In the genomic region with DNA sequence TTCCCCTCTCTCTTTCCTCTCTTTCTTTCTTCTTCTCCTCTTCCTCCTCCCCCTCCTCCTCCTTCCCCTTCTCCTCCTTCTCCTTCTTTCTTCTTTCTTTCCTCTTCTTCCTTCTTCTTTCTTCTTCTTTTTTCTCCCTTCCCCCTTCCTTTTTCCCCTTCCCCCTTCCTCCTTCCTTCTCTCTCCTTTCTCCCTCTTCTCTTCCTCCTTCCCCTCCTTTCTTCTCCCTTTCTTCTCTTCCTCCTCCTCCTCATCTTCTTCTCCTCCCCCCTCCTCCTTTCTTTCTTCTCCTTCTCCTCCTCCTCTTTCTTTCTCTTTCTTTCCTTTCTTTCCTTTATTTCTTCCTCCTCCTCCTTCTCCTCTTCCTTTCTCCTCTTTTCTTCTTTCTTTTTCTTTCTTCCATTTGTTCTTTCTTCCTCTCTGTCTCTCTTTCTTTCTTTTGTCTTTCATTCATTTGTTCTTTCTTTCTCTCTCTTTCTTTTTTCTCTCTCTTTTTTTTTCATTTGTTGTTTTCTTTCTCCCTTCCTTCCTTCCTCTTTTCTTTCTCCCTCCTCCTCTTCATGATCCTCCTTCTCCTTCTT, we compare ENCODE assay signal across 20 cellular contexts. TPM values are rescaled to one million over a fixed set of nuclear protein-coding genes. Genes with fewer than 3 reads are reported as not detected.
DNase-seq lines count a peak whose midpoint lies in the region; ATAC-seq and TF ChIP-seq lines count a peak whose summit lies in the region.
"Had no signal": no experiment of that assay in that cellular context is flagged by ENCODE, and none has a peak within 500 bp of the region (broad histone marks: within the 10 kb centered on the region; RNA-seq: fewer than 3 reads in every experiment).

No MANE protein-coding gene starts in this region.

- no peak overlapping the region for H3K27ac ChIP-seq in MM.1S (ENCODE audit: low read length)
- H3K27ac ChIP-seq: 22Rv1; BLaER1 treated with 17β-estradiol and CSF1 and Interleukin-3, amounts not matched to agents 10 nM and 100 nM had no signal

- no peak overlapping the region for H3K4me3 ChIP-seq in MM.1S (ENCODE audit: low read length)
- H3K4me3 ChIP-seq: BLaER1 treated with 17β-estradiol and CSF1 and Interleukin-3, amounts not matched to agents 10 nM and 100 nM; HAP-1 had no signal

- no peaks in the 10 kb centered on the region for H3K27me3 ChIP-seq in MM.1S (replicated peaks; ENCODE audit: insufficient read depth, low read length)
- H3K27me3 ChIP-seq: BE2C; BLaER1 treated with 17β-estradiol and CSF1 and Interleukin-3, amounts not matched to agents 10 nM and 100 nM had no signal

- no peak for DNase-seq in activated T-cell treated with anti-CD3 and anti-CD28 coated beads, Interleukin-2, amount 50 U/mL, for 72 hours
- no peak for DNase-seq in activated T-cell treated with anti-CD3 and anti-CD28 coated beads, Interleukin-2, amount 50 U/mL, for 1 hour
- DNase-seq in MM.1S (no peak), EL (no peak), kidney tubule cell (ENCODE audit: low spot score) (no peak)
- no peak for DNase-seq in central memory CD8-positive, alpha-beta T cell (ENCODE audit: low spot score in 2 of 2)
- DNase-seq: ACHN; AML-193; BE2C; CD4-positive, alpha-beta T cell; CD8-positive, alpha-beta memory T cell; DMS 273 treated with DMSO at 0.1 percent for 48 hours; DMS79; GF-D8; GOT3 had no signal

- H3K9me2 ChIP-seq in MM.1S (replicated peaks; ENCODE audit: insufficient read depth, low read length): no peaks in the 10 kb centered on the region

- no peaks in the 10 kb centered on the region for H4K20me1 ChIP-seq in MM.1S (ENCODE audit: insufficient read depth, low read length)
- H4K20me1 ChIP-seq: BLaER1 treated with 17β-estradiol and CSF1 and Interleukin-3, amounts not matched to agents 10 nM and 100 nM had no signal

- no peak for ATAC-seq in activated T-cell treated with anti-CD3 and anti-CD28 coated beads, Interleukin-2, amount 50 U/mL, for 72 hours (replicated peaks in 1 of 2)
- ATAC-seq in central memory CD8-positive, alpha-beta T cell (replicated peaks; ENCODE audit: extremely low read depth, poor library complexity, severe bottlenecking): no peak

- H2AFZ ChIP-seq in MM.1S (ENCODE audit: low read length): no peak overlapping the region

- H3K36me3 Mint-ChIP-seq in activated T-cell treated with anti-CD3 and anti-CD28 coated beads, Interleukin-2, amount 50 U/mL, for 72 hours (ENCODE audit: insufficient read depth in 2 of 2): no peaks in the 10 kb centered on the region
- no peaks in the 10 kb centered on the region for H3K36me3 Mint-ChIP-seq in central memory CD8-positive, alpha-beta T cell (ENCODE audit: insufficient read depth)
- H3K36me3 Mint-ChIP-seq: CD14-positive monocyte had no signal

- H3K4me2 ChIP-seq in MM.1S (ENCODE audit: low read depth, low read length): peak overlapping the region; percentile 6; the same call in 1 of the 2 replicates
- H3K4me2 ChIP-seq: BLaER1 treated with 17β-estradiol and CSF1 and Interleukin-3, amounts not matched to agents 10 nM and 100 nM had no signal

- H3K9ac ChIP-seq in MM.1S (ENCODE audit: low read length): no peak overlapping the region
- H3K9ac ChIP-seq: BLaER1 treated with 17β-estradiol and CSF1 and Interleukin-3, amounts not matched to agents 10 nM and 100 nM had no signal

- H3F3A ChIP-seq in MM.1S (ENCODE audit: insufficient read depth, low read length): no peaks in the 10 kb centered on the region

- no peaks in the 10 kb centered on the region for H3K36me3 ChIP-seq in MM.1S (replicated peaks; ENCODE audit: insufficient read depth, low read length)
- H3K36me3 ChIP-seq: BE2C; BLaER1 treated with 17β-estradiol and CSF1 and Interleukin-3, amounts not matched to agents 10 nM and 100 nM; HAP-1 had no signal

- no peaks in the 10 kb centered on the region for H3K9me3 Mint-ChIP-seq in activated T-cell treated with anti-CD3 and anti-CD28 coated beads, Interleukin-2, amount 50 U/mL, for 72 hours
- H3K9me3 Mint-ChIP-seq in central memory CD8-positive, alpha-beta T cell: no peaks in the 10 kb centered on the region
- H3K9me3 Mint-ChIP-seq: CD4-positive, alpha-beta T cell had no signal

- peaks cover 13% of the 10 kb centered on the region for H3K27me3 Mint-ChIP-seq in activated T-cell treated with anti-CD3 and anti-CD28 coated beads, Interleukin-2, amount 50 U/mL, for 72 hours (ENCODE audit: low read depth)
- peaks cover 23% of the 10 kb centered on the region for H3K27me3 Mint-ChIP-seq in central memory CD8-positive, alpha-beta T cell

- no peaks in the 10 kb centered on the region for H3K79me2 ChIP-seq in MM.1S (ENCODE audit: low read length)

- no peak for TF ChIP-seq CTCF in MM.1S (IDR thresholded peaks at IDR 0.05; ENCODE audit: low read length)

- H3K9me3 ChIP-seq in MM.1S (replicated peaks; ENCODE audit: insufficient read depth, low read length): no peaks in the 10 kb centered on the region
- H3K9me3 ChIP-seq: BE2C, HAP-1 had no signal

- peak overlapping the region; percentile 27 for H3K27ac Mint-ChIP-seq in activated T-cell treated with anti-CD3 and anti-CD28 coated beads, Interleukin-2, amount 50 U/mL, for 72 hours
- peak overlapping the region; percentile 30 for H3K27ac Mint-ChIP-seq in central memory CD8-positive, alpha-beta T cell (ENCODE audit: low read depth)
- H3K27ac Mint-ChIP-seq: CD14-positive monocyte; CD4-positive, alpha-beta T cell; CD8-positive, alpha-beta memory T cell had no signal

- no peaks in the 10 kb centered on the region for H3K4me1 Mint-ChIP-seq in activated T-cell treated with anti-CD3 and anti-CD28 coated beads, Interleukin-2, amount 50 U/mL, for 72 hours (ENCODE audit: low read depth)
- no peaks in the 10 kb centered on the region for H3K4me1 Mint-ChIP-seq in central memory CD8-positive, alpha-beta T cell
- H3K4me1 Mint-ChIP-seq: CD14-positive monocyte; CD8-positive, alpha-beta memory T cell had no signal

- H3K4me1 ChIP-seq in MM.1S (ENCODE audit: low read length): peaks cover 9% of the 10 kb centered on the region
- H3K4me1 ChIP-seq: BE2C; BLaER1 treated with 17β-estradiol and CSF1 and Interleukin-3, amounts not matched to agents 10 nM and 100 nM; HAP-1 had no signal

- no peak overlapping the region for H3K4me3 Mint-ChIP-seq in activated T-cell treated with anti-CD3 and anti-CD28 coated beads, Interleukin-2, amount 50 U/mL, for 72 hours
- H3K4me3 Mint-ChIP-seq in central memory CD8-positive, alpha-beta T cell: no peak overlapping the region
- H3K4me3 Mint-ChIP-seq: CD4-positive, alpha-beta T cell; CD8-positive, alpha-beta memory T cell had no signal

RNA-seq across cellular contexts. Expression of gene HRNR, which starts 26.5 kb away (rescaled TPM):
- not detected for total RNA-seq in activated T-cell treated with anti-CD3 and anti-CD28 coated beads, Interleukin-2, amount 50 U/mL, for 72 hours
- total RNA-seq: CD4-positive, alpha-beta T cell; CD8-positive, alpha-beta memory T cell; G401 had no signal

RNA-seq across cellular contexts. Expression of gene RPTN, which starts 38.4 kb away (rescaled TPM):
- total RNA-seq in activated T-cell treated with anti-CD3 and anti-CD28 coated beads, Interleukin-2, amount 50 U/mL, for 72 hours: not detected
- total RNA-seq: CD4-positive, alpha-beta T cell; CD8-positive, alpha-beta memory T cell; G401 had no signal
